32 cellular contexts compared by ENCODE assay signal in genomic region chr9:82104252-82104651, GRCh38.
"Had no signal": no experiment of that assay in that cellular context is flagged by ENCODE, and none has a peak within 500 bp of the region (broad histone marks: within the 10 kb centered on the region; RNA-seq: fewer than 3 reads in every experiment).

No MANE protein-coding gene starts in this region.

- H3K4me3 ChIP-seq: adrenal gland, ascending aorta, cardiac muscle cell had no signal

- DNase-seq: activated CD4-positive, alpha-beta memory T cell treated with anti-CD3 and anti-CD28 coated beads, Interleukin-2, amount 10 ng/mL, durations not matched to agents 7 days and 5 days; activated CD4-positive, alpha-beta T cell treated with anti-CD3 and anti-CD28 coated beads for 1 hour; activated CD4-positive, alpha-beta T cell treated with anti-CD3 and anti-CD28 coated beads for 36 hours; activated CD4-positive, alpha-beta T cell treated with anti-CD3 and anti-CD28 coated beads for 48 hours; activated CD4-positive, alpha-beta T cell treated with anti-CD3 and anti-CD28 coated beads, Interleukin-2, amount 10 ng/mL, durations not matched to agents 7 days and 5 days; activated CD4-positive, alpha-beta T cell treated with anti-CD3 and anti-CD28 coated beads, Interleukin-2, amount 50 U/mL, for 48 hours; activated CD4-positive, CD25-positive, alpha-beta regulatory T cell; activated CD8-positive, alpha-beta memory T cell treated with anti-CD3 and anti-CD28 coated beads for 24 hours; activated CD8-positive, alpha-beta memory T cell treated with anti-CD3 and anti-CD28 coated beads, Interleukin-2, amount 10 ng/mL, durations not matched to agents 7 days and 5 days; activated CD8-positive, alpha-beta memory T cell treated with anti-CD3 and anti-CD28 coated beads, Interleukin-2, amount 50 U/mL, for 48 hours; activated CD8-positive, alpha-beta T cell treated with anti-CD3 and anti-CD28 coated beads, Interleukin-2, amount 10 ng/mL, durations not matched to agents 7 days and 5 days; activated effector memory CD4-positive, alpha-beta T cell treated with Interleukin-2 at 50 U/mL for 16 hours; activated gamma-delta T cell; activated naive CD4-positive, alpha-beta T cell treated with anti-CD3 and anti-CD28 coated beads, Interleukin-2, amount 10 ng/mL, durations not matched to agents 7 days and 5 days; activated naive CD4-positive, alpha-beta T cell treated with Interleukin-2 at 50 U/mL for 16 hours; activated naive CD8-positive, alpha-beta T cell treated with anti-CD3 and anti-CD28 coated beads, Interleukin-2, amount 10 ng/mL, durations not matched to agents 7 days and 5 days; activated T-cell treated with anti-CD3 and anti-CD28 coated beads, Interleukin-2, amount 50 U/mL, for 24 hours; activated T-cell treated with anti-CD3 and anti-CD28 coated beads, Interleukin-2, amount 50 U/mL, for 48 hours; adrenal gland; amygdala; anterior cingulate cortex; caudate nucleus; cerebellar nuclear complex; T-helper 1 cell; T-helper 2 cell; T-helper 9 cell had no signal

- H3K9me3 ChIP-seq: adrenal gland had no signal

- ATAC-seq: activated CD4-positive, alpha-beta T cell treated with anti-CD3 and anti-CD28 coated beads for 36 hours; activated CD4-positive, CD25-positive, alpha-beta regulatory T cell treated with anti-CD3 and anti-CD28 coated beads, Interleukin-2, amount 50 U/mL, for 24 hours; activated CD8-positive, alpha-beta memory T cell treated with anti-CD3 and anti-CD28 coated beads, Interleukin-2, amount 10 ng/mL, durations not matched to agents 7 days and 5 days; activated CD8-positive, alpha-beta T cell treated with anti-CD3 and anti-CD28 coated beads, Interleukin-2, amount 10 ng/mL, durations not matched to agents 7 days and 5 days had no signal

- FAIRE-seq: bronchial epithelial cell, TTC549 had no signal

- H3K27me3 ChIP-seq: adrenal gland, ascending aorta had no signal

- H3K4me1 ChIP-seq: adrenal gland, ascending aorta had no signal

- H3K27ac ChIP-seq: adrenal gland, ascending aorta, cardiac muscle cell, VCaP had no signal

- H3K36me3 ChIP-seq: adrenal gland, ascending aorta, cardiac muscle cell had no signal
